Comparison of ENCODE assay signal across 8 cellular contexts in genomic region chr7:77327067-77327931, GRCh38.
DNase-seq lines count a peak whose midpoint lies in the region; ATAC-seq and TF ChIP-seq lines count a peak whose summit lies in the region.

No MANE protein-coding gene starts in this region.

- H3K9me3 ChIP-seq in transverse colon = no peaks in the 10 kb centered on the region

- no peak for TF ChIP-seq POLR2A in transverse colon (IDR thresholded peaks at IDR 0.05)

- DNase-seq in activated CD8-positive, alpha-beta memory T cell treated with anti-CD3 and anti-CD28 coated beads, Interleukin-2, amount 10 ng/mL, durations not matched to agents 7 days and 5 days = no peak
- no peak for DNase-seq in activated CD8-positive, alpha-beta memory T cell treated with anti-CD3 and anti-CD28 coated beads, Interleukin-2, amount 50 U/mL, for 4 hours
- no peak for DNase-seq in activated T-helper 1 cell treated with anti-CD3 and anti-CD28 coated beads, Interleukin-12 subunit alpha, Interleukin-12 subunit beta, Interleukin-2, Interleukin-4 antibody, amounts not matched to agents 30 ng/mL and 10 ng/mL and 1 ng/mL, durations not matched to agents 14 hours and 24 hours and 36 hours (ENCODE audit: low spot score)
- DNase-seq in islet precursor cell = peak; percentile 84
- DNase-seq in transverse colon = peak; percentile 23
- DNase-seq in osteocyte (ENCODE audit: extremely low spot score, unreplicated experiment) = no peak

- no peaks in the 10 kb centered on the region for H3K27me3 ChIP-seq in transverse colon

- H3K4me1 ChIP-seq in transverse colon = peaks cover 12 to 47% (median 24%) of the 10 kb centered on the region in 4 donors

- intact Hi-C loops in activated T-helper 1 cell treated with anti-CD3 and anti-CD28 coated beads, Interleukin-12 subunit alpha, Interleukin-12 subunit beta, Interleukin-2, Interleukin-4 antibody, amounts not matched to agents 30 ng/mL and 10 ng/mL and 1 ng/mL, durations not matched to agents 14 hours and 24 hours and 36 hours (cut with micrococcal nuclease) = no loop called here
- intact Hi-C loops in transverse colon (cut with DNase I; ENCODE audit: low total_unique reads) = no loop called here

- H3K27ac Mint-ChIP-seq in activated CD8-positive, alpha-beta memory T cell treated with anti-CD3 and anti-CD28 coated beads, Interleukin-2, amount 10 ng/mL, durations not matched to agents 7 days and 5 days = peak overlapping the region; percentile 52
- no peak overlapping the region for H3K27ac Mint-ChIP-seq in activated T-helper 1 cell treated with anti-CD3 and anti-CD28 coated beads, Interleukin-12 subunit alpha, Interleukin-12 subunit beta, Interleukin-2, Interleukin-4 antibody, amounts not matched to agents 30 ng/mL and 10 ng/mL and 1 ng/mL, durations not matched to agents 14 hours and 24 hours and 36 hours
- no peak overlapping the region for H3K27ac Mint-ChIP-seq in osteocyte (ENCODE audit: unreplicated experiment)

- peak overlapping the region; percentile 47 to 73 (median 64) for H3K27ac ChIP-seq in transverse colon

- no peak overlapping the region for H3K4me3 Mint-ChIP-seq in activated CD8-positive, alpha-beta memory T cell treated with anti-CD3 and anti-CD28 coated beads, Interleukin-2, amount 10 ng/mL, durations not matched to agents 7 days and 5 days
- peak overlapping the region; percentile 8 for H3K4me3 Mint-ChIP-seq in activated T-helper 1 cell treated with anti-CD3 and anti-CD28 coated beads, Interleukin-12 subunit alpha, Interleukin-12 subunit beta, Interleukin-2, Interleukin-4 antibody, amounts not matched to agents 30 ng/mL and 10 ng/mL and 1 ng/mL, durations not matched to agents 14 hours and 24 hours and 36 hours
- no peak overlapping the region for H3K4me3 Mint-ChIP-seq in osteocyte (ENCODE audit: unreplicated experiment)

- H3K4me1 Mint-ChIP-seq in activated CD8-positive, alpha-beta memory T cell treated with anti-CD3 and anti-CD28 coated beads, Interleukin-2, amount 10 ng/mL, durations not matched to agents 7 days and 5 days = peaks cover 59% of the 10 kb centered on the region
- H3K4me1 Mint-ChIP-seq in activated T-helper 1 cell treated with anti-CD3 and anti-CD28 coated beads, Interleukin-12 subunit alpha, Interleukin-12 subunit beta, Interleukin-2, Interleukin-4 antibody, amounts not matched to agents 30 ng/mL and 10 ng/mL and 1 ng/mL, durations not matched to agents 14 hours and 24 hours and 36 hours (ENCODE audit: low read depth) = peaks cover 64% of the 10 kb centered on the region
- H3K4me1 Mint-ChIP-seq in osteocyte (ENCODE audit: unreplicated experiment) = peaks cover 26% of the 10 kb centered on the region

- in situ Hi-C loops in transverse colon (cut with MboI; ENCODE audit: low pct_ligation_motif_present in 1 of 4, low pct_unique_long_range_greater_than_20kb in 1 of 4, low sequenced_read_pairs in 3 of 4) = no loop called here

- 52 to 76% methylated on average over 4 to 12 of the region's 12 CpGs for WGBS in transverse colon (ENCODE audit: low coverage in 1 of 2), 2 donors

- H3K9me3 Mint-ChIP-seq in activated CD8-positive, alpha-beta memory T cell treated with anti-CD3 and anti-CD28 coated beads, Interleukin-2, amount 10 ng/mL, durations not matched to agents 7 days and 5 days (ENCODE audit: low read depth) = no peaks in the 10 kb centered on the region
- no peaks in the 10 kb centered on the region for H3K9me3 Mint-ChIP-seq in activated T-helper 1 cell treated with anti-CD3 and anti-CD28 coated beads, Interleukin-12 subunit alpha, Interleukin-12 subunit beta, Interleukin-2, Interleukin-4 antibody, amounts not matched to agents 30 ng/mL and 10 ng/mL and 1 ng/mL, durations not matched to agents 14 hours and 24 hours and 36 hours
- H3K9me3 Mint-ChIP-seq in osteocyte (ENCODE audit: unreplicated experiment) = no peaks in the 10 kb centered on the region

- no peaks in the 10 kb centered on the region for H3K27me3 Mint-ChIP-seq in activated CD8-positive, alpha-beta memory T cell treated with anti-CD3 and anti-CD28 coated beads, Interleukin-2, amount 10 ng/mL, durations not matched to agents 7 days and 5 days
- H3K27me3 Mint-ChIP-seq in activated T-helper 1 cell treated with anti-CD3 and anti-CD28 coated beads, Interleukin-12 subunit alpha, Interleukin-12 subunit beta, Interleukin-2, Interleukin-4 antibody, amounts not matched to agents 30 ng/mL and 10 ng/mL and 1 ng/mL, durations not matched to agents 14 hours and 24 hours and 36 hours (ENCODE audit: insufficient read depth) = no peaks in the 10 kb centered on the region
- H3K27me3 Mint-ChIP-seq in osteocyte (ENCODE audit: unreplicated experiment) = no peaks in the 10 kb centered on the region

- CTCF ChIA-PET in activated CD8-positive, alpha-beta memory T cell treated with anti-CD3 and anti-CD28 coated beads, Interleukin-2, amount 10 ng/mL, durations not matched to agents 7 days and 5 days (lab: Charles Lee) = interaction anchor here (1.6 to 1.8 kb wide), 2 partner anchors 72 to 80 kb away, joined by 4 to 6 read pairs; no protein-coding TSS in a partner anchor

- no peak overlapping the region for H3K4me3 ChIP-seq in transverse colon

- no peak for TF ChIP-seq CTCF in transverse colon (IDR thresholded peaks at IDR 0.05)
- TF ChIP-seq CTCF in osteocyte (IDR thresholded peaks at IDR 0.05) = no peak

- no peaks in the 10 kb centered on the region for H3K36me3 Mint-ChIP-seq in activated CD8-positive, alpha-beta memory T cell treated with anti-CD3 and anti-CD28 coated beads, Interleukin-2, amount 10 ng/mL, durations not matched to agents 7 days and 5 days
- no peaks in the 10 kb centered on the region for H3K36me3 Mint-ChIP-seq in activated T-helper 1 cell treated with anti-CD3 and anti-CD28 coated beads, Interleukin-12 subunit alpha, Interleukin-12 subunit beta, Interleukin-2, Interleukin-4 antibody, amounts not matched to agents 30 ng/mL and 10 ng/mL and 1 ng/mL, durations not matched to agents 14 hours and 24 hours and 36 hours (ENCODE audit: low read depth)
- H3K36me3 Mint-ChIP-seq in osteocyte (ENCODE audit: unreplicated experiment) = no peaks in the 10 kb centered on the region

- TF ChIP-seq EP300 in transverse colon (IDR thresholded peaks at IDR 0.05; ENCODE audit: low read depth) = no peak

- no peak for ATAC-seq in activated CD8-positive, alpha-beta memory T cell treated with anti-CD3 and anti-CD28 coated beads, Interleukin-2, amount 10 ng/mL, durations not matched to agents 7 days and 5 days
- ATAC-seq in GM18909 (IDR thresholded peaks at IDR 0.05; ENCODE audit: poor library complexity, unreplicated experiment) = no peak
- ATAC-seq in HG02588 (IDR thresholded peaks at IDR 0.05; ENCODE audit: unreplicated experiment) = no peak

- H3K36me3 ChIP-seq in transverse colon = no peaks in the 10 kb centered on the region

Comparison
In these comparisons a context has a peak if more than half of its experiments do, and no peak if none do; other contexts are left out.
1. DNase-seq: peak in islet precursor cell (single experiment) and transverse colon (single experiment); none in activated CD8-positive, alpha-beta memory T cell treated with anti-CD3 and anti-CD28 coated beads, Interleukin-2, amount 10 ng/mL, durations not matched to agents 7 days and 5 days (single experiment), activated CD8-positive, alpha-beta memory T cell treated with anti-CD3 and anti-CD28 coated beads, Interleukin-2, amount 50 U/mL, for 4 hours (single experiment), activated T-helper 1 cell treated with anti-CD3 and anti-CD28 coated beads, Interleukin-12 subunit alpha, Interleukin-12 subunit beta, Interleukin-2, Interleukin-4 antibody, amounts not matched to agents 30 ng/mL and 10 ng/mL and 1 ng/mL, durations not matched to agents 14 hours and 24 hours and 36 hours (single experiment) and osteocyte (single experiment).